In the genomic region with DNA sequence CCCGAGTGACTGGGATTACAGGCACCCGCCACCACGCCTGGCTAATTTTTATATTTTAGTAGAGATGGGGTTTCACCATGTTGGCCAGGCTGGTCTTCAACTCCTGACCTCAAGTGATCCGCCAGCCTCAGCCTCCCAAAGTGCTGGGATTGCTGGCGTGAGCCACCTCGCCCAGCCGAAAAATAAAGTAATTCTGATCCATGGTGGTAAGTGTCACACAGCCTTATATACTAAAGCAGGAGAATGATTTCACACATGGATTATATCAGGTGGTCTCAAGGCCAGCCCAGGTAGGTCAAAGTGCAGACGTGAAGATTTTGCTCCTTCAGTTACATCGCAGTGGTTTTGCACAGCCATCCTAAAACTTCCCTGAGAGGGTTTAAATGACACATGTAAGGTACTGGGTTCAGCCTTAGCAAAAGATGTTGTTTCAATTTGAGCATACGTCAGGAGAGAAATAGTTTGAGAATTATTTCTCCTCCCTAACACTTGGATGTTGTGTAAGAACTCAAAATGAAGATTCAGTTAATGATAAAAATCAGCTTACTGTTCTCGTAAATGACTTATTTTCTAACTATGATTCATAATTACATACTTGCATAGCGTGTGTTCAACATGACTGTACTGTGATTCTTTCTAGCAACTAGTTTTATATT, we compare ENCODE assay signal across 11 cellular contexts.
DNase-seq lines count a peak whose midpoint lies in the region; ATAC-seq and TF ChIP-seq lines count a peak whose summit lies in the region.
"Had no signal": no experiment of that assay in that cellular context is flagged by ENCODE, and none has a peak within 500 bp of the region (broad histone marks: within the 10 kb centered on the region; RNA-seq: fewer than 3 reads in every experiment).

No MANE protein-coding gene starts in this region.

- intact Hi-C loops in cardiac septum (cut with DNase I) = no loop called here

- peaks cover 4% of the 10 kb centered on the region for H3K9me3 Mint-ChIP-seq in activated T-cell treated with anti-CD3 and anti-CD28 coated beads, Interleukin-2, amount 50 U/mL, for 4 hours
- no peaks in the 10 kb centered on the region for H3K9me3 Mint-ChIP-seq in T-helper 2 cell treated with Interferon-gamma antibody and Interleukin-4, amounts not matched to agents 5 μg/mL and 100 μg/mL, for 36 hours
- H3K9me3 Mint-ChIP-seq in stimulated activated naive CD8-positive, alpha-beta T cell treated with anti-CD3 and anti-CD28 coated beads, Interleukin-15, Interleukin-2, amounts not matched to agents 100 ng/mL and 50 ng/mL, for 24 hours = peaks cover under 1% of the 10 kb centered on the region

- no peaks in the 10 kb centered on the region for H3K27me3 Mint-ChIP-seq in activated T-cell treated with anti-CD3 and anti-CD28 coated beads, Interleukin-2, amount 50 U/mL, for 4 hours (ENCODE audit: low read depth)
- H3K27me3 Mint-ChIP-seq in T-helper 2 cell treated with Interferon-gamma antibody and Interleukin-4, amounts not matched to agents 5 μg/mL and 100 μg/mL, for 36 hours (ENCODE audit: low read depth) = no peaks in the 10 kb centered on the region
- no peaks in the 10 kb centered on the region for H3K27me3 Mint-ChIP-seq in stimulated activated naive CD8-positive, alpha-beta T cell treated with anti-CD3 and anti-CD28 coated beads, Interleukin-15, Interleukin-2, amounts not matched to agents 100 ng/mL and 50 ng/mL, for 24 hours

- H3K4me1 Mint-ChIP-seq in activated T-cell treated with anti-CD3 and anti-CD28 coated beads, Interleukin-2, amount 50 U/mL, for 4 hours (ENCODE audit: low read depth) = peaks cover 60% of the 10 kb centered on the region
- H3K4me1 Mint-ChIP-seq in T-helper 2 cell treated with Interferon-gamma antibody and Interleukin-4, amounts not matched to agents 5 μg/mL and 100 μg/mL, for 36 hours (ENCODE audit: low read depth) = peaks cover 45% of the 10 kb centered on the region
- H3K4me1 Mint-ChIP-seq in stimulated activated naive CD8-positive, alpha-beta T cell treated with anti-CD3 and anti-CD28 coated beads, Interleukin-15, Interleukin-2, amounts not matched to agents 100 ng/mL and 50 ng/mL, for 24 hours (ENCODE audit: low read depth) = peaks cover 56% of the 10 kb centered on the region

- H3K36me3 Mint-ChIP-seq in activated T-cell treated with anti-CD3 and anti-CD28 coated beads, Interleukin-2, amount 50 U/mL, for 4 hours (ENCODE audit: insufficient read depth) = peaks cover 2% of the 10 kb centered on the region
- peaks cover 2% of the 10 kb centered on the region for H3K36me3 Mint-ChIP-seq in T-helper 2 cell treated with Interferon-gamma antibody and Interleukin-4, amounts not matched to agents 5 μg/mL and 100 μg/mL, for 36 hours (ENCODE audit: low read depth)
- no peaks in the 10 kb centered on the region for H3K36me3 Mint-ChIP-seq in stimulated activated naive CD8-positive, alpha-beta T cell treated with anti-CD3 and anti-CD28 coated beads, Interleukin-15, Interleukin-2, amounts not matched to agents 100 ng/mL and 50 ng/mL, for 24 hours (ENCODE audit: low read depth)

- H3K4me3 ChIP-seq in epithelial cell of esophagus (ENCODE audit: low read length) = no peak overlapping the region
- H3K4me3 ChIP-seq: body of pancreas, pancreas had no signal

- peak overlapping the region; percentile 93 for H3K27ac Mint-ChIP-seq in T-helper 2 cell treated with Interferon-gamma antibody and Interleukin-4, amounts not matched to agents 5 μg/mL and 100 μg/mL, for 36 hours
- peak overlapping the region; percentile 79 for H3K27ac Mint-ChIP-seq in stimulated activated naive CD8-positive, alpha-beta T cell treated with anti-CD3 and anti-CD28 coated beads, Interleukin-15, Interleukin-2, amounts not matched to agents 100 ng/mL and 50 ng/mL, for 24 hours

- TF ChIP-seq CTCF in epithelial cell of esophagus (IDR thresholded peaks at IDR 0.05; ENCODE audit: insufficient read depth, low read depth, low read length, missing control alignments) = no peak

- H3K4me3 Mint-ChIP-seq in activated T-cell treated with anti-CD3 and anti-CD28 coated beads, Interleukin-2, amount 50 U/mL, for 4 hours = peak overlapping the region; percentile 48
- H3K4me3 Mint-ChIP-seq in T-helper 2 cell treated with Interferon-gamma antibody and Interleukin-4, amounts not matched to agents 5 μg/mL and 100 μg/mL, for 36 hours = peak overlapping the region; percentile 64
- peak overlapping the region; percentile 52 for H3K4me3 Mint-ChIP-seq in stimulated activated naive CD8-positive, alpha-beta T cell treated with anti-CD3 and anti-CD28 coated beads, Interleukin-15, Interleukin-2, amounts not matched to agents 100 ng/mL and 50 ng/mL, for 24 hours

- ATAC-seq in activated T-cell treated with anti-CD3 and anti-CD28 coated beads, Interleukin-2, amount 50 U/mL, for 4 hours = peak; percentile 73 to 78
- ATAC-seq: body of pancreas had no signal

- no peak for DNase-seq in activated T-cell treated with anti-CD3 and anti-CD28 coated beads, Interleukin-2, amount 50 U/mL, for 4 hours
- DNase-seq in activated T-cell treated with anti-CD3 and anti-CD28 coated beads, Interleukin-2, amount 50 U/mL, for 1 hour = no peak
- DNase-seq in T-helper 2 cell treated with Interferon-gamma antibody and Interleukin-4, amounts not matched to agents 5 μg/mL and 100 μg/mL, for 36 hours (ENCODE audit: low spot score) = peak; percentile 62
- peak; percentile 61 for DNase-seq in epithelial cell of esophagus (ENCODE audit: low read depth)
- no peak for DNase-seq in SW 1271 (lab: John Stamatoyannopoulos, UW)
- no peak for DNase-seq in cardiac septum (ENCODE audit: low spot score)
- DNase-seq in islet precursor cell = no peak
- DNase-seq: body of pancreas, COR-L47, pancreas had no signal

Comparison
In these comparisons a context has a peak if more than half of its experiments do, and no peak if none do; other contexts are left out.
1. DNase-seq: peak in T-helper 2 cell treated with Interferon-gamma antibody and Interleukin-4, amounts not matched to agents 5 μg/mL and 100 μg/mL, for 36 hours (single experiment) and epithelial cell of esophagus (single experiment); none in activated T-cell treated with anti-CD3 and anti-CD28 coated beads, Interleukin-2, amount 50 U/mL, for 4 hours (single experiment), activated T-cell treated with anti-CD3 and anti-CD28 coated beads, Interleukin-2, amount 50 U/mL, for 1 hour (single experiment), SW 1271 (0 of 2), cardiac septum (single experiment) and islet precursor cell (single experiment).
2. Peak in every context shown above with its lines, with median percentiles within 50 percentile points of each other: H3K4me3 Mint-ChIP-seq.